ENCODE assay signal across 1 cellular context in genomic region chr11:10716543-10717259, GRCh38.
TF ChIP-seq lines count a peak whose summit lies in the region.

No MANE protein-coding gene starts in this region.

TF ChIP-seq in K562, 482 proteins besides CTCF, POLR2A, EP300 and RAD21 (continued from another document):
- peak; percentile 69 for TF ChIP-seq MGA (IDR thresholded peaks at IDR 0.05)
- TF ChIP-seq SETDB1 (IDR thresholded peaks at IDR 0.05; ENCODE audit: low read length) = no peak
- TF ChIP-seq ATF4 (CRISPR knock-in tag; IDR thresholded peaks at IDR 0.05) = no peak
- no peak for TF ChIP-seq ZNF79 (CRISPR knock-in tag; IDR thresholded peaks at IDR 0.05; ENCODE audit: low read depth)
- peak; percentile 43; the same call in 1 of the 2 replicates for TF ChIP-seq CBFA2T3 (IDR thresholded peaks at IDR 0.05)
- peak; percentile 76 for TF ChIP-seq L3MBTL2 (IDR thresholded peaks at IDR 0.05)
- TF ChIP-seq GATAD2B (IDR thresholded peaks at IDR 0.05; ENCODE audit: borderline replicate concordance) = no peak
- TF ChIP-seq ZNF639 (CRISPR knock-in tag; conservative IDR thresholded peaks at IDR 0.05 in 1 of 2, IDR thresholded peaks at IDR 0.05 in 1 of 2) = peak in 1 of 2 experiments; percentile 64; a peak in 1 of 4 replicates
- peak; percentile 24; the same call in 1 of the 2 replicates for TF ChIP-seq MYC (IDR thresholded peaks at IDR 0.05; ENCODE audit: low read depth, low read length)
- TF ChIP-seq MYC (CRISPR knock-in tag; IDR thresholded peaks at IDR 0.05; ENCODE audit: borderline replicate concordance, low read depth) = no peak
- no peak for TF ChIP-seq RBM25 (IDR thresholded peaks at IDR 0.05; ENCODE audit: low read depth, low read length, severe bottlenecking)
- no peak for TF ChIP-seq FOXP1 (CRISPR knock-in tag; IDR thresholded peaks at IDR 0.05)
